Comparison of ENCODE assay signal across 2 cellular contexts in genomic region chr12:45049912-45050318, GRCh38.
A peak's percentile ranks its signal among the peaks of the same experiment; 100 is the strongest.
TF ChIP-seq lines count a peak whose summit lies in the region.

No MANE protein-coding gene starts in this region.

TF ChIP-seq in IMR-90, 13 proteins besides CTCF, POLR2A, EP300 and RAD21:
- TF ChIP-seq CHD1 (IDR thresholded peaks at IDR 0.05; ENCODE audit: low read depth, low read length) (no peak), CEBPB (IDR thresholded peaks at IDR 0.05; ENCODE audit: low read depth, low read length) (no peak), RCOR1 (IDR thresholded peaks at IDR 0.05; ENCODE audit: insufficient replicate concordance, low read length) (no peak), ELK1 (IDR thresholded peaks at IDR 0.05; ENCODE audit: borderline replicate concordance, low read depth, low read length) (no peak), BHLHE40 (IDR thresholded peaks at IDR 0.05; ENCODE audit: low read depth, low read length) (no peak), FOS (IDR thresholded peaks at IDR 0.05; ENCODE audit: low read depth, low read length) (no peak)

TF ChIP-seq in H1, 55 proteins besides CTCF, POLR2A, EP300 and RAD21:
- TF ChIP-seq SP4 (IDR thresholded peaks at IDR 0.05; ENCODE audit: low read length): no peak
- TF ChIP-seq KDM4A (IDR thresholded peaks at IDR 0.05; ENCODE audit: low read depth, low read length, severe bottlenecking): peak; percentile 8
- TF ChIP-seq TEAD4 (IDR thresholded peaks at IDR 0.05; ENCODE audit: low read depth, low read length): no peak
- TF ChIP-seq JUN (IDR thresholded peaks at IDR 0.05; ENCODE audit: low read depth, low read length): no peak
- TF ChIP-seq CEBPB (IDR thresholded peaks at IDR 0.05; ENCODE audit: low read depth, low read length): peak; percentile 78
